8 cellular contexts compared by ENCODE assay signal in genomic region chr3:111859061-111859973, GRCh38. TPM values are rescaled to one million over a fixed set of nuclear protein-coding genes. Genes with fewer than 3 reads are reported as not detected.
DNase-seq lines count a peak whose midpoint lies in the region; ATAC-seq and TF ChIP-seq lines count a peak whose summit lies in the region.

PHLDB2 (plus strand) TSS chr3:111859265; CDS start chr3:111884078, 24,813 bp downstream.

- TF ChIP-seq CTCF in C4-2B (conservative IDR thresholded peaks at IDR 0.05) (no peak), lower lobe of right lung (IDR thresholded peaks at IDR 0.05) (no peak)

- H3K4me3 ChIP-seq in lower lobe of right lung = peak within 1 kb of the TSS; percentile 73

- H3K36me3 ChIP-seq in lower lobe of right lung = no peaks in the 10 kb centered on the region

- H3K27me3 ChIP-seq in lower lobe of right lung (ENCODE audit: low read depth) = no peaks in the 10 kb centered on the region

- peak within 1 kb of the TSS; percentile 7; the same call in 1 of the 2 replicates for H3K27ac ChIP-seq in C4-2B
- H3K27ac ChIP-seq in lower lobe of right lung = peak within 1 kb of the TSS; percentile 93

- DNase-seq in NCI-H2171 (lab: John Stamatoyannopoulos, UW) = peak; percentile 87
- DNase-seq in activated CD4-positive, alpha-beta T cell treated with anti-CD3 and anti-CD28 coated beads, Interleukin-2, amount 50 U/mL, for 48 hours = peak; percentile 41 to 52
- DNase-seq in dermis microvascular lymphatic vessel endothelial cell (ENCODE audit: low read depth in 2 of 2) = peak in 1 of 2 donors; percentile 88
- DNase-seq in lower lobe of right lung = peak; percentile 67
- peak; percentile 64 for DNase-seq in stimulated activated CD8-positive, alpha-beta memory T cell treated with anti-CD3 and anti-CD28 coated beads, Interleukin-12 subunit alpha, Interleukin-12 subunit beta, amount 100 ng/mL, for 4 hours (ENCODE audit: low read depth)
- DNase-seq in GOT3 (lab: John Stamatoyannopoulos, UW) = no peak

- peak; percentile 24 for ATAC-seq in GM21717 (IDR thresholded peaks at IDR 0.05; ENCODE audit: unreplicated experiment)
- ATAC-seq in lower lobe of right lung = peak; percentile 83 to 89

- H3K9me3 ChIP-seq in lower lobe of right lung = no peaks in the 10 kb centered on the region

- intact Hi-C loops in lower lobe of right lung (cut with DNase I) = no loop called here

- peaks cover 22% of the 10 kb centered on the region for H3K4me1 ChIP-seq in lower lobe of right lung

RNA-seq across cellular contexts. Expression of gene PHLDB2, which starts in this region (rescaled TPM):
- total RNA-seq in dermis microvascular lymphatic vessel endothelial cell (35.2 and 49.4 TPM in 2 replicates), lower lobe of right lung (33.6 TPM)
